In the genomic region with DNA sequence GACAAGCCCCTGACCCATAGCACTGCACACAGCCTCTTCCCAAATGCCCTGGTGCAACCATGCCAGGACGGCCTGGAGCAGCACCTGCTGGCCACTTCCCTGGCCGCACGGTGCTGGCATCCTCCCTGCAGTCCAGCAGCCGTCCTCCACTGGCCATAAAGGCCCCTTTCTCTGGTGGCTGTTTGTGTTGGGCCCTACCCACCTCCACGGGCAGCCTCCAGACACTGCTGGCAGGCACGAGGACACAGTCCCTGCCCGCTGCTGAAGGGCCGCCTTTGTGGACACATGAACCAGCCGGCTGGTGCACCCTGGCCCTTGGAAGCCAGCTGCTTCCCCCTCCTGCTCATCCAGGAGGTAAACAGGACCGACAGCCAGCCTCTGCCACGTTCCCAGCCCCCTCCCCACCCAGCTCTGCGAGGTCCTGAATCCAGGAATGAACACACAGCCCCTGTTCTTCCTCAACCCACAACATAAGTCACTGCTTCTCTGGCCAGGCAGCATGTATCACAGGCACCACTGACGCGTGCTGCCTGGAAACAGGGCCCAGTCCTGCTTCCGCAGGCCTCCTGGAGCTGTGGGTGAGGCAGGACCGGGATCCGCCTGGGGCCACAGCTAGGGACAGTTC, we compare ENCODE assay signal across 7 cellular contexts. TPM values are rescaled to one million over a fixed set of nuclear protein-coding genes. Genes with fewer than 3 reads are reported as not detected.
DNase-seq lines count a peak whose midpoint lies in the region; TF ChIP-seq lines count a peak whose summit lies in the region.

No MANE protein-coding gene starts in this region.

- H3K4ac ChIP-seq in mesendoderm (ENCODE audit: low read depth, low read length) = no peak overlapping the region

- H3K23ac ChIP-seq in mesendoderm (ENCODE audit: low read length) = no peak overlapping the region

- no peak overlapping the region for H4K8ac ChIP-seq in mesendoderm (ENCODE audit: low read depth, low read length)

- no peak overlapping the region for H2BK120ac ChIP-seq in mesendoderm (ENCODE audit: low read depth, low read length)

- no peaks in the 10 kb centered on the region for H3K9me3 ChIP-seq in tibial artery
- H3K9me3 ChIP-seq in HAP-1 = no peaks in the 10 kb centered on the region; the same call in 1 of the 2 replicates

- H3K36me3 ChIP-seq in mesendoderm (ENCODE audit: control insufficient read depth, insufficient read depth, low read length) (no peaks in the 10 kb centered on the region), tibial artery (no peaks in the 10 kb centered on the region), HAP-1 (replicated peaks) (no peaks in the 10 kb centered on the region)

- TF ChIP-seq CTCF in epithelial cell of esophagus (IDR thresholded peaks at IDR 0.05; ENCODE audit: insufficient read depth, low read depth, low read length, missing control alignments) (peak; percentile 22), tibial artery (IDR thresholded peaks at IDR 0.05) (peak; percentile 73)

- peak overlapping the region; percentile 17 for H3K56ac ChIP-seq in mesendoderm (ENCODE audit: low read length)

- no CpG with 5 or more reads among the region's 17 CpGs for WGBS in mesendoderm (ENCODE audit: extremely low coverage, insufficient coverage, low lambda C conversion rate)

- no peaks in the 10 kb centered on the region for H3K79me2 ChIP-seq in mesendoderm (ENCODE audit: control insufficient read depth, insufficient read depth, low read length)

- no peak overlapping the region for H2BK5ac ChIP-seq in mesendoderm (ENCODE audit: low read length)

- no peak overlapping the region for H3K4me2 ChIP-seq in mesendoderm (ENCODE audit: low read length)

- H3K4me1 ChIP-seq in mesendoderm (ENCODE audit: control insufficient read depth, low read depth, low read length) (no peaks in the 10 kb centered on the region), tibial artery (peaks cover 0 to 15% (median 9%) of the 10 kb centered on the region in 4 donors), HAP-1 (peaks cover 4% of the 10 kb centered on the region)

- H3K18ac ChIP-seq in mesendoderm (ENCODE audit: low read length) = no peak overlapping the region

- H3K27me3 ChIP-seq in mesendoderm (ENCODE audit: insufficient read depth, low read length, poor library complexity) (no peaks in the 10 kb centered on the region), tibial artery (no peaks in the 10 kb centered on the region), HAP-1 (ENCODE audit: low read depth) (no peaks in the 10 kb centered on the region)

- DNase-seq in SHP77 (lab: John Stamatoyannopoulos, UW) (peak; percentile 10 to 12), epithelial cell of esophagus (ENCODE audit: low read depth) (peak; percentile 78), mesendoderm (no peak), tibial artery (peak; percentile 35 to 81), HAP-1 (ENCODE audit: low spot score in 2 of 2) (no peak), GM19238 (ENCODE audit: insufficient read length, low spot score) (no peak), NCI-H2029 (lab: John Stamatoyannopoulos, UW) (no peak)

- no peaks in the 10 kb centered on the region for H3K79me1 ChIP-seq in mesendoderm (ENCODE audit: low read length)

- no peak overlapping the region for H3K9ac ChIP-seq in mesendoderm (ENCODE audit: low read length)

- H2BK15ac ChIP-seq in mesendoderm (replicated peaks; ENCODE audit: low read depth) = no peak overlapping the region

- intact Hi-C loops in tibial artery (cut with DNase I; ENCODE audit: low total_unique reads) = loop anchor here (2.0 to 5.0 kb wide), 2 partner anchors 142 to 292 kb away; no protein-coding TSS in a partner anchor

- H3K4me3 ChIP-seq in epithelial cell of esophagus (ENCODE audit: low read length) (no peak overlapping the region), mesendoderm (ENCODE audit: low read length) (no peak overlapping the region), tibial artery (no peak overlapping the region), HAP-1 (no peak overlapping the region)

- no peak overlapping the region for H2AK5ac ChIP-seq in mesendoderm (ENCODE audit: low read length)

- H4K5ac ChIP-seq in mesendoderm (ENCODE audit: low read length) = no peak overlapping the region

- no peak overlapping the region for H3K27ac ChIP-seq in mesendoderm (ENCODE audit: low read depth, low read length)
- H3K27ac ChIP-seq in tibial artery = peak overlapping the region; percentile 71 to 87

- in situ Hi-C loops in HAP-1 (cut with MboI; ENCODE audit: low sequenced_read_pairs) = loop anchor here (5.0 kb wide), 1 partner anchor 178 kb away; no protein-coding TSS in a partner anchor

RNA-seq across cellular contexts. Expression of a gene that starts 43.8 kb away (rescaled TPM):
- polyA plus RNA-seq in mesendoderm (2013, experiment 1 of 2) = 1.2 TPM
- polyA plus RNA-seq in mesendoderm (2013, experiment 2 of 2) = 1.1 TPM

Comparison
In these comparisons a context has a peak if more than half of its experiments do, and no peak if none do; other contexts are left out.
1. DNase-seq: peak in SHP77 (2 of 2), epithelial cell of esophagus (single experiment) and tibial artery (2 of 2); none in mesendoderm (single experiment), HAP-1 (0 of 2), GM19238 (single experiment) and NCI-H2029 (single experiment).